In genomic region chr10:72315611-72316385, GRCh38 we compare ENCODE assay signal across 8 cellular contexts. TPM values are rescaled to one million over a fixed set of nuclear protein-coding genes. Genes with fewer than 3 reads are reported as not detected.
DNase-seq lines count a peak whose midpoint lies in the region; ATAC-seq and TF ChIP-seq lines count a peak whose summit lies in the region.

No MANE protein-coding gene starts in this region.

- no peak overlapping the region for H3K4me3 ChIP-seq in GM23248
- H3K4me3 ChIP-seq in fibroblast of pulmonary artery (replicated peaks; ENCODE audit: low read depth, low read length): no peak overlapping the region
- H3K4me3 ChIP-seq in retinal pigment epithelial cell (ENCODE audit: low read length): no peak overlapping the region

- ATAC-seq in SK-N-SH treated with all-trans-retinoic acid at 6 μM for 48 hours (peak; percentile 14; the same call in 2 of the 3 replicates), GM21786 (IDR thresholded peaks at IDR 0.05; ENCODE audit: unreplicated experiment) (no peak), HG02678 (IDR thresholded peaks at IDR 0.05; ENCODE audit: unreplicated experiment) (no peak), GM18511 (IDR thresholded peaks at IDR 0.05; ENCODE audit: unreplicated experiment) (no peak), GM18520 (IDR thresholded peaks at IDR 0.05; ENCODE audit: unreplicated experiment) (no peak)

- H3K9me3 ChIP-seq in GM23248 (ENCODE audit: low read depth): no peaks in the 10 kb centered on the region

- peak overlapping the region; percentile 31; the same call in 1 of the 2 replicates for H2AFZ ChIP-seq in GM23248

- H3F3A ChIP-seq in GM23248 (ENCODE audit: insufficient read depth): peaks cover 23% of the 10 kb centered on the region

- peak overlapping the region; percentile 42 for H3K4me2 ChIP-seq in GM23248 (ENCODE audit: unreplicated experiment)

- no peaks in the 10 kb centered on the region for H3K79me2 ChIP-seq in GM23248 (ENCODE audit: insufficient read depth)

- no peaks in the 10 kb centered on the region for H3K36me3 ChIP-seq in GM23248 (ENCODE audit: low read depth)

- H3K27me3 ChIP-seq in GM23248 (replicated peaks; ENCODE audit: insufficient read depth): no peaks in the 10 kb centered on the region

- peak overlapping the region; percentile 91 for H3K27ac ChIP-seq in GM23248

- WGBS in GM23248 (ENCODE audit: low coverage in 1 of 2, low lambda C conversion rate in 2 of 2, missing lambda C conversion rate in 2 of 2), 2 experiments: 39 to 46% methylated on average over 2 of the region's 2 CpGs

- peaks cover 29% of the 10 kb centered on the region for H3K4me1 ChIP-seq in GM23248 (ENCODE audit: insufficient read depth)

- in situ Hi-C loops in GM23248 (cut with MboI): no loop called here

- H3K9me2 ChIP-seq in GM23248 (ENCODE audit: insufficient read depth): no peaks in the 10 kb centered on the region

- DNase-seq in GM23248: peak; percentile 89
- peak; percentile 92 for DNase-seq in fibroblast of pulmonary artery (ENCODE audit: low read depth)
- peak; percentile 89 for DNase-seq in retinal pigment epithelial cell (ENCODE audit: low read depth)

- no peaks in the 10 kb centered on the region for H4K20me1 ChIP-seq in GM23248 (ENCODE audit: insufficient read depth)

- peak overlapping the region; percentile 69 for H3K9ac ChIP-seq in GM23248

- TF ChIP-seq CTCF in fibroblast of pulmonary artery (IDR thresholded peaks at IDR 0.05; ENCODE audit: low read length, missing control alignments) (no peak), retinal pigment epithelial cell (conservative IDR thresholded peaks at IDR 0.05; ENCODE audit: low read depth, low read length) (no peak)

TF ChIP-seq in SK-N-SH treated with all-trans-retinoic acid at 6 μM for 48 hours, 23 proteins besides CTCF, POLR2A, EP300 and RAD21:
- TF ChIP-seq ISL1 (CRISPR knock-in tag; IDR thresholded peaks at IDR 0.05): 0 out of 2 replicates have a peak, but pooled peaks have one; percentile 8
- TF ChIP-seq, protein P1, sequence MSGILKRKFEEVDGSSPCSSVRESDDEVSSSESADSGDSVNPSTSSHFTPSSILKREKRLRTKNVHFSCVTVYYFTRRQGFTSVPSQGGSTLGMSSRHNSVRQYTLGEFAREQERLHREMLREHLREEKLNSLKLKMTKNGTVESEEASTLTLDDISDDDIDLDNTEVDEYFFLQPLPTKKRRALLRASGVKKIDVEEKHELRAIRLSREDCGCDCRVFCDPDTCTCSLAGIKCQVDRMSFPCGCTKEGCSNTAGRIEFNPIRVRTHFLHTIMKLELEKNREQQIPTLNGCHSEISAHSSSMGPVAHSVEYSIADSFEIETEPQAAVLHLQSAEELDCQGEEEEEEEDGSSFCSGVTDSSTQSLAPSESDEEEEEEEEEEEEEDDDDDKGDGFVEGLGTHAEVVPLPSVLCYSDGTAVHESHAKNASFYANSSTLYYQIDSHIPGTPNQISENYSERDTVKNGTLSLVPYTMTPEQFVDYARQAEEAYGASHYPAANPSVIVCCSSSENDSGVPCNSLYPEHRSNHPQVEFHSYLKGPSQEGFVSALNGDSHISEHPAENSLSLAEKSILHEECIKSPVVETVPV (CRISPR knock-in tag; IDR thresholded peaks at IDR 0.05): no peak
- 0 out of 2 replicates have a peak, but pooled peaks have one; percentile 51 for TF ChIP-seq ZFP3 (CRISPR knock-in tag; IDR thresholded peaks at IDR 0.05)

RNA-seq across cellular contexts. Expression of gene DNAJB12, which starts 38.9 kb away (rescaled TPM):
- total RNA-seq in GM23248 (2014; rRNA removed; shearing (Covaris generic)): 28.4 and 32.9 TPM in 2 replicates
- 32.0 and 33.5 TPM in 2 replicates for polyA plus RNA-seq in GM23248 (2016; fragmentation: Nextera tagmentation; extraction: Ambion mirVana)

RNA-seq across cellular contexts. Expression of gene DDIT4, which starts 42.1 kb away (rescaled TPM):
- 188 and 199 TPM in 2 replicates for total RNA-seq in GM23248 (2014; rRNA removed; shearing (Covaris generic))
- polyA plus RNA-seq in GM23248 (2016; fragmentation: Nextera tagmentation; extraction: Ambion mirVana): 144 and 155 TPM in 2 replicates
